16 cellular contexts compared by ENCODE assay signal in the genomic region with DNA sequence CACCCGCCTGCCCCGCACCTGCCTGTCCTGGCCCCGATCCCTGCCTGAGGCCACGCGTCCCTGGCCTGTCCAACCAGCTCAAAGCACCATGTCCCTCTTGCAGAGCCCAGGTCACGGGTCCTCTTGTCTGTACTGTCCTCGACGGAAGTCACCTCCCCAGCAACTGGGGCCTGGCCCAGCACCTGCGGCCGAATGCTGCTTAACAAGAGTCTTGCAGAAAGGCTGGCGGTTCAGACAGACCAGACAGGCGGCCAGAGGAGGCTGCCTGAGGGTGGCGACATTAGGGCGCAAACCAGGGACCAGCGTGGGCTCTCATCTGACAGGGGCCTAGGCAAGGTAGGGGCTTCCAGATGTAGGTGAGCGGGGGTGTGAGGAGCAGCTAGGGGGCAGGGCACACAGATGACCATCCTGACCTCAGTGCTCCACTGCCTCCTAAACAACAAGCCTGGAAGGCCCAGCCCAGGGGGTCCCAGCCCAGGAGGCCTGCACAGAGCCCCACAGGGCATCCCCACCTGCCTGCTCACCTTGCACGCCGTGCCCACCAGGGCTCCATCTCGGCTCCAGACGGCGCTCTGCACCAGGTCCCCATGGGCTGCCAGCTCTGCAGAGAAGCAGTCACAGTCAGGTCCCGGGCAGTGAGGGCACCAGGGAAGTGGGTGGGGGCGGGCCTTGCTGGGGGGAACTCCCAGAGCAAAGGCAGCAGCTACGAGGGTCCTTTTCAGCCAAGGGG. TPM values are rescaled to one million over a fixed set of nuclear protein-coding genes. Genes with fewer than 3 reads are reported as not detected.
DNase-seq lines count a peak whose midpoint lies in the region; ATAC-seq and TF ChIP-seq lines count a peak whose summit lies in the region.
"Had no signal": no experiment of that assay in that cellular context is flagged by ENCODE, and none has a peak within 500 bp of the region (broad histone marks: within the 10 kb centered on the region; RNA-seq: fewer than 3 reads in every experiment).

No MANE protein-coding gene starts in this region.

- no peak overlapping the region for H2AFZ ChIP-seq in trophoblast cell (ENCODE audit: insufficient read depth, low read length, poor library complexity)

- H3K9me3 ChIP-seq in trophoblast cell (ENCODE audit: insufficient read depth, low read depth, low read length), result no peaks in the 10 kb centered on the region
- H3K9me3 ChIP-seq: breast epithelium, Caco-2, pancreas had no signal

- H3K36me3 ChIP-seq in trophoblast cell (ENCODE audit: control insufficient read depth in 1 of 2, insufficient read depth in 2 of 2, low read length in 2 of 2), result peaks cover 25 to 35% of the 10 kb centered on the region in 2 experiments
- H3K36me3 ChIP-seq: breast epithelium had no signal

- no peaks in the 10 kb centered on the region for H3K4me1 Mint-ChIP-seq in activated CD8-positive, alpha-beta T cell treated with anti-CD3 and anti-CD28 coated beads for 36 hours (ENCODE audit: low read depth)
- peaks cover 6% of the 10 kb centered on the region for H3K4me1 Mint-ChIP-seq in activated CD8-positive, alpha-beta T cell treated with anti-CD3 and anti-CD28 coated beads, Interleukin-2, amount 10 ng/mL, durations not matched to agents 7 days and 5 days (ENCODE audit: low read depth)
- no peaks in the 10 kb centered on the region for H3K4me1 Mint-ChIP-seq in activated naive CD8-positive, alpha-beta T cell treated with anti-CD3 and anti-CD28 coated beads, Interleukin-2, amount 50 U/mL, for 24 hours

- H3K27me3 ChIP-seq in trophoblast cell (ENCODE audit: insufficient read depth, low read length), result no peaks in the 10 kb centered on the region
- H3K27me3 ChIP-seq: breast epithelium, pancreas had no signal

- ATAC-seq in activated CD8-positive, alpha-beta T cell treated with anti-CD3 and anti-CD28 coated beads for 36 hours, result no peak
- ATAC-seq in activated CD8-positive, alpha-beta T cell treated with anti-CD3 and anti-CD28 coated beads, Interleukin-2, amount 10 ng/mL, durations not matched to agents 7 days and 5 days, result no peak
- peak; percentile 4 for ATAC-seq in activated naive CD8-positive, alpha-beta T cell treated with anti-CD3 and anti-CD28 coated beads, Interleukin-2, amount 50 U/mL, for 24 hours

- no peak overlapping the region for H2BK12ac ChIP-seq in trophoblast cell (ENCODE audit: low read length)

- no peak overlapping the region for H3K4me3 ChIP-seq in trophoblast cell (ENCODE audit: low read depth, low read length)
- H3K4me3 ChIP-seq: breast epithelium, pancreas had no signal

- CTCF ChIA-PET in activated CD8-positive, alpha-beta T cell treated with anti-CD3 and anti-CD28 coated beads for 36 hours (lab: Charles Lee), result interaction anchor here (1.1 to 6.5 kb wide), 8 partner anchors 10 to 398 kb away, joined by 3 to 87 read pairs (median 8); partner anchors contain the start of genes CORO7, ROGDI and TFAP4
- CTCF ChIA-PET in activated CD8-positive, alpha-beta T cell treated with anti-CD3 and anti-CD28 coated beads, Interleukin-2, amount 10 ng/mL, durations not matched to agents 7 days and 5 days (lab: Charles Lee), result interaction anchor here (0.6 to 3.4 kb wide), 8 partner anchors 9 to 77 kb away, joined by 3 to 40 read pairs (median 4); partner anchors contain the start of gene CORO7

- H3K23ac ChIP-seq in trophoblast cell (ENCODE audit: low read length), result no peak overlapping the region

- H2AK5ac ChIP-seq in trophoblast cell (ENCODE audit: low read length), result no peak overlapping the region

- TF ChIP-seq CTCF in activated CD8-positive, alpha-beta T cell treated with anti-CD3 and anti-CD28 coated beads for 36 hours (IDR thresholded peaks at IDR 0.05), result peak; percentile 4

- no peak overlapping the region for H3K27ac ChIP-seq in trophoblast cell (ENCODE audit: low read depth, low read length)
- H3K27ac ChIP-seq: breast epithelium, KMS-11, pancreas, VCaP had no signal

- POLR2A ChIA-PET in activated CD8-positive, alpha-beta T cell treated with anti-CD3 and anti-CD28 coated beads for 36 hours (lab: Charles Lee), result interaction anchor here (0.7 to 2.3 kb wide), 7 partner anchors 15 to 64 kb away, joined by 3 to 10 read pairs (median 4); partner anchors contain the start of gene PAM16
- POLR2A ChIA-PET in activated CD8-positive, alpha-beta T cell treated with anti-CD3 and anti-CD28 coated beads, Interleukin-2, amount 10 ng/mL, durations not matched to agents 7 days and 5 days (lab: Charles Lee), result no interaction called here

- no peak overlapping the region for H4K8ac ChIP-seq in trophoblast cell (ENCODE audit: low read depth, low read length)

- no peak overlapping the region for H3K4ac ChIP-seq in trophoblast cell (ENCODE audit: low read depth, low read length)

- H3K79me1 ChIP-seq in trophoblast cell (ENCODE audit: low read length), result no peaks in the 10 kb centered on the region

- no peak overlapping the region for H2BK5ac ChIP-seq in trophoblast cell (ENCODE audit: low read depth, low read length, poor library complexity)

- H2BK120ac ChIP-seq in trophoblast cell (ENCODE audit: insufficient read depth, low read length, poor library complexity), result no peak overlapping the region

- H3K14ac ChIP-seq in trophoblast cell (ENCODE audit: low read length), result no peak overlapping the region

- H3K18ac ChIP-seq in trophoblast cell (ENCODE audit: low read length), result no peak overlapping the region

- intact Hi-C loops in activated CD8-positive, alpha-beta T cell treated with anti-CD3 and anti-CD28 coated beads for 36 hours (cut with micrococcal nuclease), result no loop called here

- H3K9ac ChIP-seq in trophoblast cell (ENCODE audit: low read length), result no peak overlapping the region
- H3K9ac ChIP-seq: KMS-11 had no signal

- no CpG with 5 or more reads among the region's 24 CpGs for WGBS in trophoblast cell (ENCODE audit: extremely low coverage, insufficient coverage, insufficient read length)

- no peak overlapping the region for H3K4me3 Mint-ChIP-seq in activated CD8-positive, alpha-beta T cell treated with anti-CD3 and anti-CD28 coated beads for 36 hours
- no peak overlapping the region for H3K4me3 Mint-ChIP-seq in activated CD8-positive, alpha-beta T cell treated with anti-CD3 and anti-CD28 coated beads, Interleukin-2, amount 10 ng/mL, durations not matched to agents 7 days and 5 days
- H3K4me3 Mint-ChIP-seq in activated naive CD8-positive, alpha-beta T cell treated with anti-CD3 and anti-CD28 coated beads, Interleukin-2, amount 50 U/mL, for 24 hours, result no peak overlapping the region
- H3K4me3 Mint-ChIP-seq: activated CD8-positive, alpha-beta memory T cell treated with anti-CD3 and anti-CD28 coated beads, Interleukin-2, amount 10 ng/mL, durations not matched to agents 7 days and 5 days had no signal

- H3K4me1 ChIP-seq in trophoblast cell (ENCODE audit: control insufficient read depth in 1 of 2, insufficient read depth in 2 of 2, low read length in 2 of 2), result peaks cover 2 to 3% of the 10 kb centered on the region in 2 experiments
- H3K4me1 ChIP-seq: Caco-2, pancreas had no signal

- H3K36me3 Mint-ChIP-seq in activated CD8-positive, alpha-beta T cell treated with anti-CD3 and anti-CD28 coated beads for 36 hours (ENCODE audit: low read depth), result peaks cover 15% of the 10 kb centered on the region
- H3K36me3 Mint-ChIP-seq in activated CD8-positive, alpha-beta T cell treated with anti-CD3 and anti-CD28 coated beads, Interleukin-2, amount 10 ng/mL, durations not matched to agents 7 days and 5 days (ENCODE audit: low read depth), result peaks cover 43% of the 10 kb centered on the region
- peaks cover 17% of the 10 kb centered on the region for H3K36me3 Mint-ChIP-seq in activated naive CD8-positive, alpha-beta T cell treated with anti-CD3 and anti-CD28 coated beads, Interleukin-2, amount 50 U/mL, for 24 hours (ENCODE audit: low read depth)

- H4K12ac ChIP-seq in trophoblast cell (ENCODE audit: low read depth, low read length), result no peak overlapping the region

- no peaks in the 10 kb centered on the region for H3K9me3 Mint-ChIP-seq in activated CD8-positive, alpha-beta T cell treated with anti-CD3 and anti-CD28 coated beads for 36 hours
- H3K9me3 Mint-ChIP-seq in activated CD8-positive, alpha-beta T cell treated with anti-CD3 and anti-CD28 coated beads, Interleukin-2, amount 10 ng/mL, durations not matched to agents 7 days and 5 days (ENCODE audit: insufficient read depth), result no peaks in the 10 kb centered on the region
- H3K9me3 Mint-ChIP-seq in activated naive CD8-positive, alpha-beta T cell treated with anti-CD3 and anti-CD28 coated beads, Interleukin-2, amount 50 U/mL, for 24 hours, result no peaks in the 10 kb centered on the region

- no peak overlapping the region for H3K4me2 ChIP-seq in trophoblast cell (ENCODE audit: low read length)
- H3K4me2 ChIP-seq: KMS-11 had no signal

- DNase-seq in activated CD8-positive, alpha-beta T cell treated with anti-CD3 and anti-CD28 coated beads for 36 hours, result no peak
- DNase-seq in activated CD8-positive, alpha-beta T cell treated with anti-CD3 and anti-CD28 coated beads, Interleukin-2, amount 10 ng/mL, durations not matched to agents 7 days and 5 days, result no peak
- DNase-seq in activated naive CD8-positive, alpha-beta T cell treated with anti-CD3 and anti-CD28 coated beads, Interleukin-2, amount 50 U/mL, for 24 hours, result no peak
- peak; percentile 96 to 97 for DNase-seq in trophoblast cell
- no peak for DNase-seq in cortex of kidney (lab: John Stamatoyannopoulos, UW)
- no peak for DNase-seq in occipital lobe (lab: John Stamatoyannopoulos, UW)
- DNase-seq: activated gamma-delta T cell treated with Interleukin-2 at 50 U/mL for 16 hours, foreskin melanocyte, NCI-H146, NCI-H510A treated with DMSO at 0.1 percent for 48 hours had no signal

- no peaks in the 10 kb centered on the region for H3K27me3 Mint-ChIP-seq in activated CD8-positive, alpha-beta T cell treated with anti-CD3 and anti-CD28 coated beads for 36 hours
- H3K27me3 Mint-ChIP-seq in activated CD8-positive, alpha-beta T cell treated with anti-CD3 and anti-CD28 coated beads, Interleukin-2, amount 10 ng/mL, durations not matched to agents 7 days and 5 days (ENCODE audit: low read depth), result no peaks in the 10 kb centered on the region
- H3K27me3 Mint-ChIP-seq in activated naive CD8-positive, alpha-beta T cell treated with anti-CD3 and anti-CD28 coated beads, Interleukin-2, amount 50 U/mL, for 24 hours, result no peaks in the 10 kb centered on the region
- H3K27me3 Mint-ChIP-seq: activated CD8-positive, alpha-beta memory T cell treated with anti-CD3 and anti-CD28 coated beads, Interleukin-2, amount 10 ng/mL, durations not matched to agents 7 days and 5 days had no signal

- H4K91ac ChIP-seq in trophoblast cell (ENCODE audit: low read depth, low read length), result no peak overlapping the region

- no peak overlapping the region for H3K27ac Mint-ChIP-seq in activated CD8-positive, alpha-beta T cell treated with anti-CD3 and anti-CD28 coated beads for 36 hours
- H3K27ac Mint-ChIP-seq in activated CD8-positive, alpha-beta T cell treated with anti-CD3 and anti-CD28 coated beads, Interleukin-2, amount 10 ng/mL, durations not matched to agents 7 days and 5 days, result no peak overlapping the region
- H3K27ac Mint-ChIP-seq in activated naive CD8-positive, alpha-beta T cell treated with anti-CD3 and anti-CD28 coated beads, Interleukin-2, amount 50 U/mL, for 24 hours, result no peak overlapping the region
- H3K27ac Mint-ChIP-seq: activated CD8-positive, alpha-beta memory T cell treated with anti-CD3 and anti-CD28 coated beads, Interleukin-2, amount 10 ng/mL, durations not matched to agents 7 days and 5 days had no signal

- no peaks in the 10 kb centered on the region for H3K79me2 ChIP-seq in trophoblast cell (ENCODE audit: control insufficient read depth, insufficient read depth, low read length, poor library complexity)

RNA-seq across cellular contexts. Expression of gene CORO7, which starts 11.3 kb away (rescaled TPM):
- 10 to 100 TPM; 73.3 to 76.6 TPM for total RNA-seq in activated CD8-positive, alpha-beta T cell treated with anti-CD3 and anti-CD28 coated beads for 36 hours
- total RNA-seq in activated CD8-positive, alpha-beta T cell treated with anti-CD3 and anti-CD28 coated beads, Interleukin-2, amount 10 ng/mL, durations not matched to agents 7 days and 5 days, result 100 to 1,000 TPM; 167 to 176 TPM
- 18.8 and 18.9 TPM in 2 replicates for polyA plus RNA-seq in trophoblast cell (2013)
- 38.8 TPM for total RNA-seq in occipital lobe

RNA-seq across cellular contexts. Expression of gene DNAJA3, which starts 20.5 kb away (rescaled TPM):
- 100 to 1,000 TPM in 1 of 2 experiments, 10 to 100 TPM in 1; 86.8 to 101 TPM for total RNA-seq in activated CD8-positive, alpha-beta T cell treated with anti-CD3 and anti-CD28 coated beads for 36 hours
- 10 to 100 TPM; 55.1 to 61.4 TPM for total RNA-seq in activated CD8-positive, alpha-beta T cell treated with anti-CD3 and anti-CD28 coated beads, Interleukin-2, amount 10 ng/mL, durations not matched to agents 7 days and 5 days
- 32.8 and 34.3 TPM in 2 replicates for polyA plus RNA-seq in trophoblast cell (2013)
- 32.1 TPM for total RNA-seq in occipital lobe

RNA-seq across cellular contexts. Expression of gene VASN, which starts 33.5 kb away (rescaled TPM):
- total RNA-seq in activated CD8-positive, alpha-beta T cell treated with anti-CD3 and anti-CD28 coated beads for 36 hours, result not detected
- total RNA-seq in activated CD8-positive, alpha-beta T cell treated with anti-CD3 and anti-CD28 coated beads, Interleukin-2, amount 10 ng/mL, durations not matched to agents 7 days and 5 days, result not detected
- 17.6 and 18.2 TPM in 2 replicates for polyA plus RNA-seq in trophoblast cell (2013)
- 2.5 TPM for total RNA-seq in occipital lobe
- total RNA-seq: activated CD8-positive, alpha-beta memory T cell treated with anti-CD3 and anti-CD28 coated beads, Interleukin-2, amount 10 ng/mL, durations not matched to agents 7 days and 5 days had no signal

RNA-seq across cellular contexts. Expression of gene PAM16, which starts 54.0 kb away (rescaled TPM):
- 10 to 100 TPM; 65.9 to 70.1 TPM for total RNA-seq in activated CD8-positive, alpha-beta T cell treated with anti-CD3 and anti-CD28 coated beads for 36 hours
- 10 to 100 TPM; 33.3 to 40.3 TPM for total RNA-seq in activated CD8-positive, alpha-beta T cell treated with anti-CD3 and anti-CD28 coated beads, Interleukin-2, amount 10 ng/mL, durations not matched to agents 7 days and 5 days
- polyA plus RNA-seq in trophoblast cell (2013), result 40.6 and 45.5 TPM in 2 replicates
- 21.2 TPM for total RNA-seq in occipital lobe

Comparison
In these comparisons a context has a peak if more than half of its experiments do, and no peak if none do; other contexts are left out.
1. DNase-seq: peak in trophoblast cell (2 of 2); none in activated CD8-positive, alpha-beta T cell treated with anti-CD3 and anti-CD28 coated beads for 36 hours (single experiment), activated CD8-positive, alpha-beta T cell treated with anti-CD3 and anti-CD28 coated beads, Interleukin-2, amount 10 ng/mL, durations not matched to agents 7 days and 5 days (single experiment), activated naive CD8-positive, alpha-beta T cell treated with anti-CD3 and anti-CD28 coated beads, Interleukin-2, amount 50 U/mL, for 24 hours (single experiment), cortex of kidney (single experiment) and occipital lobe (single experiment).